1 cellular context compared by ENCODE assay signal in the genomic region with DNA sequence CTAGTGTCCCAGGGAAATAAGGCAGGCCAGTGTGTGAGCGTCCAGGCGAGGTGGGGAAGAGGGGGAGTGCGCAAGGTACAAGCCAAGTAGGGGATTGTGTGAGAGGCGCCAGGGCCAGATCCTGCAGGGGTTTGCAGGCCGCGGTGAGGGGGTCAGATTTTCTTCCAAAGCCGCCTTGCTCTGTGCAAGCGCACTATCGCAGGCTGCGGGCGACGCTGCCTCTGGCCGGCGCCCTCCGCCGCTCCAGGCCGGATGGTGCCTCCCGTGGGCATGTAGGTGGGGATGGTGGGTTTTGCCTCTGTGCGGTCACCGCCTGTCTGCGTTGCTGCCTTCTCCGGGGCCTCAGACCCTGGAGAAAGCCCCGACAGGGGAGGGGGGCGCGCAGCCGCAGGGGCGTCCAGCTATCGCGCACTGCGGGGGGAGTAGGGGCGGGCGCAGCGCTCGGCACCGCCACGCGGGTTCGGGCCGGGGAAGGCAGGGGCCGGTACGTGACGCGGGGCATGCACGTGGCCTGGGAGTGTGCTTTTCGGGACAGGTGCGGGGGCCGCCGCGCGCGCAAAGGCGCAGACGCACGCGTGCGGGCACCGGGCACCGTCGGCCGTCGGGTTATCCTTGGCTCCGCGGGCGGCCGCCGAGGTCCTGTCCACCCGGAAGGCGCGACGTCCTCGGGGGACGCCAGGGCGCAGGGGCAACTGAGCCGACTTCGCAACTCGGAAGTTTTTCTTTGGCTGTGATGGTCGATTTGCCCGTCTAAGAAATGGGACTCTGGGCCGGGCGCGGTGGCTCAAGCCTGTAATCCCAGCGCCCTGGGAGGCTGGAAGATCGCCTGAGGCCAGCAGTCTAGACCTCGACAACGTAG.
TF ChIP-seq lines count a peak whose summit lies in the region.

No MANE protein-coding gene starts in this region.

TF ChIP-seq in H1, 55 proteins besides CTCF, POLR2A, EP300 and RAD21:
- TF ChIP-seq SP4 (IDR thresholded peaks at IDR 0.05; ENCODE audit: low read length) (0 out of 2 replicates have a peak, but pooled peaks have one; percentile 38), HDAC6 (IDR thresholded peaks at IDR 0.05; ENCODE audit: low read depth, low read length) (no peak), NANOG (IDR thresholded peaks at IDR 0.05; ENCODE audit: insufficient read depth, low read depth, low read length, poor library complexity, severe bottlenecking) (no peak), TAF7 (optimal IDR thresholded peaks at IDR 0.05; ENCODE audit: borderline replicate concordance, low read depth, low read length) (no peak), ATF2 (IDR thresholded peaks at IDR 0.05; ENCODE audit: low read length) (no peak), USF2 (IDR thresholded peaks at IDR 0.05; ENCODE audit: low read length) (no peak), GTF2F1 (IDR thresholded peaks at IDR 0.05; ENCODE audit: borderline replicate concordance, low read depth, low read length) (no peak), NRF1 (IDR thresholded peaks at IDR 0.05; ENCODE audit: low read depth, low read length) (0 out of 2 replicates have a peak, but pooled peaks have one; percentile 11), SRF (IDR thresholded peaks at IDR 0.05; ENCODE audit: low read depth, low read length) (no peak), TBP (IDR thresholded peaks at IDR 0.05; ENCODE audit: low read depth, low read length) (0 out of 2 replicates have a peak, but pooled peaks have one; percentile 39), SP1 (IDR thresholded peaks at IDR 0.05; ENCODE audit: low read depth, low read length) (no peak), TCF12 (IDR thresholded peaks at IDR 0.05; ENCODE audit: low read depth, low read length) (no peak), KDM4A (IDR thresholded peaks at IDR 0.05; ENCODE audit: low read depth, low read length, severe bottlenecking) (peak; percentile 77), BRCA1 (IDR thresholded peaks at IDR 0.05; ENCODE audit: low read depth, low read length) (no peak), PHF8 (conservative IDR thresholded peaks at IDR 0.05; ENCODE audit: low read depth, low read length) (peak; percentile 47; the same call in 1 of the 2 replicates), RNF2 (IDR thresholded peaks at IDR 0.05; ENCODE audit: borderline replicate concordance, low read depth, low read length, missing control alignments, poor library complexity, severe bottlenecking) (no peak), ZNF274 (IDR thresholded peaks at IDR 0.05; ENCODE audit: borderline replicate concordance, extremely low read depth, low read length) (no peak), ATF3 (IDR thresholded peaks at IDR 0.05; ENCODE audit: insufficient read depth, low read depth, low read length) (no peak), EZH2 (IDR thresholded peaks at IDR 0.05; ENCODE audit: low read depth, low read length, severe bottlenecking) (no peak), SUZ12 (IDR thresholded peaks at IDR 0.05; ENCODE audit: low read length) (0 out of 2 replicates have a peak, but pooled peaks have one; percentile 22), KDM1A (IDR thresholded peaks at IDR 0.05; ENCODE audit: borderline replicate concordance, low read length) (no peak), SIRT6 (IDR thresholded peaks at IDR 0.05; ENCODE audit: low read length) (no peak), CBX8 (IDR thresholded peaks at IDR 0.05; ENCODE audit: borderline replicate concordance, low read depth, low read length) (no peak), RBBP5 (IDR thresholded peaks at IDR 0.05; ENCODE audit: borderline replicate concordance, low read depth, low read length) (0 out of 2 replicates have a peak, but pooled peaks have one; percentile 77), BCL11A (IDR thresholded peaks at IDR 0.05; ENCODE audit: low read depth in 2 of 2, low read length in 2 of 2) (no peak), JUN (IDR thresholded peaks at IDR 0.05; ENCODE audit: low read depth, low read length) (no peak), FOSL1 (IDR thresholded peaks at IDR 0.05; ENCODE audit: insufficient read depth, low read depth, low read length) (no peak), POLR2AphosphoS5 (IDR thresholded peaks at IDR 0.05; ENCODE audit: low read depth, low read length) (peak; percentile 34), CBX5 (IDR thresholded peaks at IDR 0.05; ENCODE audit: low read depth, low read length) (no peak), MAFK (IDR thresholded peaks at IDR 0.05; ENCODE audit: low read depth, low read length) (no peak), TAF1 (IDR thresholded peaks at IDR 0.05; ENCODE audit: low read depth, low read length) (peak; percentile 60), YY1 (IDR thresholded peaks at IDR 0.05; ENCODE audit: low read depth, low read length) (no peak), EGR1 (IDR thresholded peaks at IDR 0.05; ENCODE audit: borderline replicate concordance, low read depth, low read length) (no peak), CTBP2 (IDR thresholded peaks at IDR 0.05; ENCODE audit: borderline replicate concordance, insufficient read depth, insufficient read length, low read length) (no peak), CHD2 (IDR thresholded peaks at IDR 0.05; ENCODE audit: low read length) (no peak), HDAC2 (IDR thresholded peaks at IDR 0.05; ENCODE audit: borderline replicate concordance in 1 of 2, low read depth in 2 of 2, low read length in 2 of 2) (no peak; a peak in 1 of 4 replicates), JUND (IDR thresholded peaks at IDR 0.05; ENCODE audit: low read length) (no peak), TEAD4 (IDR thresholded peaks at IDR 0.05; ENCODE audit: low read depth, low read length) (no peak), SP2 (IDR thresholded peaks at IDR 0.05; ENCODE audit: low read length) (no peak), RXRA (IDR thresholded peaks at IDR 0.05; ENCODE audit: insufficient read depth, low read depth, low read length) (no peak), E2F6 (IDR thresholded peaks at IDR 0.05) (peak; percentile 71), CHD7 (IDR thresholded peaks at IDR 0.05; ENCODE audit: insufficient replicate concordance, low read length) (no peak), CREB1 (IDR thresholded peaks at IDR 0.05) (no peak; the same call in 1 of the 2 replicates), CEBPB (IDR thresholded peaks at IDR 0.05; ENCODE audit: low read depth, low read length) (no peak), POU5F1 (IDR thresholded peaks at IDR 0.05; ENCODE audit: low read depth, low read length) (no peak), RFX5 (IDR thresholded peaks at IDR 0.05; ENCODE audit: borderline replicate concordance, low read depth, low read length) (no peak), BACH1 (IDR thresholded peaks at IDR 0.05; ENCODE audit: low read length) (peak; percentile 2; the same call in 1 of the 2 replicates), GABPA (IDR thresholded peaks at IDR 0.05; ENCODE audit: borderline replicate concordance, insufficient read depth, low read length) (no peak), SAP30 (IDR thresholded peaks at IDR 0.05; ENCODE audit: insufficient read depth, insufficient replicate concordance, low read length) (peak; percentile 5), CHD1 (IDR thresholded peaks at IDR 0.05; ENCODE audit: low read depth, low read length) (no peak), SIN3A (conservative IDR thresholded peaks at IDR 0.05 in 1 of 2, IDR thresholded peaks at IDR 0.05 in 1 of 2; ENCODE audit: low read depth in 1 of 2, low read length in 2 of 2) (no peak), ASH2L (IDR thresholded peaks at IDR 0.05; ENCODE audit: low read length) (peak; percentile 80), SIX5 (IDR thresholded peaks at IDR 0.05; ENCODE audit: low read depth, low read length) (no peak), KDM5A (IDR thresholded peaks at IDR 0.05; ENCODE audit: low read length) (no peak)
- TF ChIP-seq, protein P1, sequence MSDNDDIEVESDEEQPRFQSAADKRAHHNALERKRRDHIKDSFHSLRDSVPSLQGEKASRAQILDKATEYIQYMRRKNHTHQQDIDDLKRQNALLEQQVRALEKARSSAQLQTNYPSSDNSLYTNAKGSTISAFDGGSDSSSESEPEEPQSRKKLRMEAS (IDR thresholded peaks at IDR 0.05) = peak; percentile 86
